10 cellular contexts compared by ENCODE assay signal in the genomic region with DNA sequence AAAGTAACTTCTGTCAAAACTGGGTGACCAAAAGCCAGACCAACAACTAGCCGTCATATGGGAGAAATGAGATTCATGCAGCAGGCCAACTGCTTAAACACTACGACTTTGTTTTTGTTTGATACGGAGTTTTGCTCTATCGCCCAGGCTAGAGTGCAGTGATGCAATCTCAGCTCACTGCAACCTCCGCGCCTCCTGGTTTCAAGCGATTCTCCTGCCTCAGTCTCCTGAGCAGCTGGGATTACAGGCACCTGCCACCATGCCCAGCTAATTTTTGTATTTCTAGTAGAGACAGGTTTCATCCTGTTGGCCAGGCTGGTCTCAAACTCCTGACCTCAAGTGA. TPM values are rescaled to one million over a fixed set of nuclear protein-coding genes. Genes with fewer than 3 reads are reported as not detected.
DNase-seq lines count a peak whose midpoint lies in the region; ATAC-seq and TF ChIP-seq lines count a peak whose summit lies in the region.
"Not testable (repeated sequence)": the region's sequence is repeated elsewhere in the genome, so short reads cannot be mapped to it uniquely, and the experiment has no call there.
"Had no signal": no experiment of that assay in that cellular context is flagged by ENCODE, and none has a peak within 500 bp of the region (broad histone marks: within the 10 kb centered on the region; RNA-seq: fewer than 3 reads in every experiment).

No MANE protein-coding gene starts in this region.

- peak overlapping the region; percentile 1 for H3K27ac Mint-ChIP-seq in activated T-helper 17 cell treated with anti-CD3 and anti-CD28 coated beads, Interleukin-2, amount 50 U/mL, for 72 hours
- peak overlapping the region; percentile 43 for H3K27ac Mint-ChIP-seq in dendritic cell treated with granulocyte-macrophage colony-stimulating factor and Interleukin-4, amounts not matched to agents 40 ng/mL and 50 ng/mL, for 4 days
- peak overlapping the region; percentile 61 for H3K27ac Mint-ChIP-seq in neural progenitor cell
- H3K27ac Mint-ChIP-seq in stimulated activated naive CD8-positive, alpha-beta T cell treated with anti-CD3 and anti-CD28 coated beads, Interleukin-15, Interleukin-2, amounts not matched to agents 100 ng/mL and 50 ng/mL, for 24 hours, result peak overlapping the region; percentile 54

- H3F3A ChIP-seq in neural progenitor cell (ENCODE audit: low read depth), result peaks cover 13% of the 10 kb centered on the region

- DNase-seq in ACHN, result peak; percentile 28
- not testable (repeated sequence) for DNase-seq in Peyer's patch; neural progenitor cell (ENCODE audit: low spot score)

- H3K36me3 ChIP-seq in HUES6 (ENCODE audit: control insufficient read depth, insufficient read depth, low read length) (peaks cover 10% of the 10 kb centered on the region), iPS-18a (ENCODE audit: control insufficient read depth, low read depth, low read length) (peaks cover 22% of the 10 kb centered on the region)
- H3K36me3 ChIP-seq in Peyer's patch, neural progenitor cell: not testable (repeated sequence)

- H4K20me1 ChIP-seq in neural progenitor cell (ENCODE audit: low read depth), result peaks cover 75% of the 10 kb centered on the region

- not testable (repeated sequence) for H3K36me3 Mint-ChIP-seq in activated T-helper 17 cell treated with anti-CD3 and anti-CD28 coated beads, Interleukin-2, amount 50 U/mL, for 72 hours (ENCODE audit: low read depth); stimulated activated naive CD8-positive, alpha-beta T cell treated with anti-CD3 and anti-CD28 coated beads, Interleukin-15, Interleukin-2, amounts not matched to agents 100 ng/mL and 50 ng/mL, for 24 hours (ENCODE audit: low read depth)
- peaks cover 10% of the 10 kb centered on the region for H3K36me3 Mint-ChIP-seq in dendritic cell treated with granulocyte-macrophage colony-stimulating factor and Interleukin-4, amounts not matched to agents 40 ng/mL and 50 ng/mL, for 4 days (ENCODE audit: low read depth)
- peaks cover 22% of the 10 kb centered on the region for H3K36me3 Mint-ChIP-seq in neural progenitor cell

- in situ Hi-C loops in ACHN (cut with HindIII; ENCODE audit: low pct_ligation_motif_present, low pct_unique_long_range_greater_than_20kb, low sequenced_read_pairs), result not testable (repeated sequence)

- not testable (repeated sequence) for H3K4me3 ChIP-seq in HUES6 (ENCODE audit: low read depth, low read length); Peyer's patch; iPS-18a (ENCODE audit: low read length); neural progenitor cell

- H3K9me3 Mint-ChIP-seq in activated T-helper 17 cell treated with anti-CD3 and anti-CD28 coated beads, Interleukin-2, amount 50 U/mL, for 72 hours; dendritic cell treated with granulocyte-macrophage colony-stimulating factor and Interleukin-4, amounts not matched to agents 40 ng/mL and 50 ng/mL, for 4 days; neural progenitor cell; stimulated activated naive CD8-positive, alpha-beta T cell treated with anti-CD3 and anti-CD28 coated beads, Interleukin-15, Interleukin-2, amounts not matched to agents 100 ng/mL and 50 ng/mL, for 24 hours: not testable (repeated sequence)

- H3K9me3 ChIP-seq in HUES6 (ENCODE audit: control insufficient read depth, insufficient read depth, low read depth, low read length); Peyer's patch; iPS-18a (ENCODE audit: control insufficient read depth, low read depth, low read length); neural progenitor cell (ENCODE audit: low read depth): not testable (repeated sequence)

- not testable (repeated sequence) for TF ChIP-seq CTCF in Peyer's patch (IDR thresholded peaks at IDR 0.05); neural progenitor cell (IDR thresholded peaks at IDR 0.05)

- peaks cover 11% of the 10 kb centered on the region for H3K27me3 Mint-ChIP-seq in activated T-helper 17 cell treated with anti-CD3 and anti-CD28 coated beads, Interleukin-2, amount 50 U/mL, for 72 hours
- not testable (repeated sequence) for H3K27me3 Mint-ChIP-seq in dendritic cell treated with granulocyte-macrophage colony-stimulating factor and Interleukin-4, amounts not matched to agents 40 ng/mL and 50 ng/mL, for 4 days; neural progenitor cell (ENCODE audit: insufficient read depth, low read depth)
- H3K27me3 Mint-ChIP-seq in stimulated activated naive CD8-positive, alpha-beta T cell treated with anti-CD3 and anti-CD28 coated beads, Interleukin-15, Interleukin-2, amounts not matched to agents 100 ng/mL and 50 ng/mL, for 24 hours, result peaks cover 23% of the 10 kb centered on the region

- H3K4me1 Mint-ChIP-seq in activated T-helper 17 cell treated with anti-CD3 and anti-CD28 coated beads, Interleukin-2, amount 50 U/mL, for 72 hours, result not testable (repeated sequence)
- peaks cover 22% of the 10 kb centered on the region for H3K4me1 Mint-ChIP-seq in dendritic cell treated with granulocyte-macrophage colony-stimulating factor and Interleukin-4, amounts not matched to agents 40 ng/mL and 50 ng/mL, for 4 days (ENCODE audit: low read depth)
- H3K4me1 Mint-ChIP-seq in neural progenitor cell, result peaks cover 11% of the 10 kb centered on the region
- H3K4me1 Mint-ChIP-seq in stimulated activated naive CD8-positive, alpha-beta T cell treated with anti-CD3 and anti-CD28 coated beads, Interleukin-15, Interleukin-2, amounts not matched to agents 100 ng/mL and 50 ng/mL, for 24 hours (ENCODE audit: low read depth), result peaks cover 17% of the 10 kb centered on the region

- not testable (repeated sequence) for H3K9ac ChIP-seq in HUES6 (ENCODE audit: low read length); iPS-18a (ENCODE audit: low read length); neural progenitor cell

- TF ChIP-seq POLR2A in Peyer's patch (IDR thresholded peaks at IDR 0.05), result not testable (repeated sequence)

- not testable (repeated sequence) for H3K27me3 ChIP-seq in HUES6 (ENCODE audit: control insufficient read depth, insufficient read depth, low read length); Peyer's patch; iPS-18a (ENCODE audit: control insufficient read depth, insufficient read depth, low read length); neural progenitor cell

- not testable (repeated sequence) for H2AFZ ChIP-seq in neural progenitor cell (replicated peaks)

- not testable (repeated sequence) for ATAC-seq in activated T-helper 17 cell treated with anti-CD3 and anti-CD28 coated beads, Interleukin-2, amount 50 U/mL, for 72 hours (replicated peaks)

- not testable (repeated sequence) for H3K4me2 ChIP-seq in neural progenitor cell

- H3K27ac ChIP-seq in HUES6 (ENCODE audit: low read depth, low read length) (peak overlapping the region; percentile 41; the same call in 1 of the 2 replicates), Peyer's patch (peak overlapping the region in 3 of 4 donors; percentile 54 to 92 (median 87)), iPS-18a (ENCODE audit: low read length) (peak overlapping the region; percentile 64)
- not testable (repeated sequence) for H3K27ac ChIP-seq in neural progenitor cell

- peaks cover 15% of the 10 kb centered on the region for H3K4me1 ChIP-seq in HUES6 (ENCODE audit: control insufficient read depth, insufficient read depth, low read length)
- H3K4me1 ChIP-seq in Peyer's patch, result peaks cover 0 to 22% (median 6%) of the 10 kb centered on the region in 4 donors
- peaks cover 19% of the 10 kb centered on the region for H3K4me1 ChIP-seq in iPS-18a (ENCODE audit: control insufficient read depth, low read depth, low read length)
- H3K4me1 ChIP-seq in neural progenitor cell, result peaks cover 14% of the 10 kb centered on the region

- H3K4me3 Mint-ChIP-seq in activated T-helper 17 cell treated with anti-CD3 and anti-CD28 coated beads, Interleukin-2, amount 50 U/mL, for 72 hours; dendritic cell treated with granulocyte-macrophage colony-stimulating factor and Interleukin-4, amounts not matched to agents 40 ng/mL and 50 ng/mL, for 4 days; neural progenitor cell; stimulated activated naive CD8-positive, alpha-beta T cell treated with anti-CD3 and anti-CD28 coated beads, Interleukin-15, Interleukin-2, amounts not matched to agents 100 ng/mL and 50 ng/mL, for 24 hours: not testable (repeated sequence)

- intact Hi-C loops in dendritic cell treated with granulocyte-macrophage colony-stimulating factor and Interleukin-4, amounts not matched to agents 40 ng/mL and 50 ng/mL, for 4 days (cut with micrococcal nuclease), result not testable (repeated sequence)

- peaks cover 86% of the 10 kb centered on the region for H3K79me2 ChIP-seq in neural progenitor cell (ENCODE audit: low read depth)

RNA-seq across cellular contexts. Expression of a gene that starts 36.4 kb away (rescaled TPM):
- total RNA-seq in Peyer's patch (10 to 100 TPM; 10.7 to 43.0 (median 28.1) TPM), neural progenitor cell (ENCODE audit: low replicate concordance) (302 and 313 TPM in 2 replicates)
- 1 to 10 TPM in 1 of 2 donors, under 1 TPM in 1; 0.98 to 1.2 TPM for total RNA-seq in activated T-helper 17 cell treated with anti-CD3 and anti-CD28 coated beads, Interleukin-2, amount 50 U/mL, for 72 hours

RNA-seq across cellular contexts. Expression of a gene that starts 42.2 kb away (rescaled TPM):
- 10 to 100 TPM in 1 of 4 donors, 1 to 10 TPM in 2, under 1 TPM in 1; 0.88 to 10.0 (median 8.7) TPM for total RNA-seq in Peyer's patch
- total RNA-seq in activated T-helper 17 cell treated with anti-CD3 and anti-CD28 coated beads, Interleukin-2, amount 50 U/mL, for 72 hours, result not detected
- 3.1 and 9.0 TPM in 2 replicates for total RNA-seq in neural progenitor cell (ENCODE audit: low replicate concordance)
- total RNA-seq: activated CD4-positive, alpha-beta T cell treated with anti-CD3 and anti-CD28 coated beads, Interleukin-2, amount 10 ng/mL, durations not matched to agents 7 days and 5 days; activated naive CD8-positive, alpha-beta T cell treated with anti-CD3 and anti-CD28 coated beads, Interleukin-2, amount 10 ng/mL, durations not matched to agents 7 days and 5 days had no signal

Comparison
In these comparisons a context has a peak if more than half of its experiments do, and no peak if none do; other contexts are left out.
1. H3K27ac Mint-ChIP-seq: peak in every context shown above with its lines; median percentile 61 in neural progenitor cell; 54 in stimulated activated naive CD8-positive, alpha-beta T cell treated with anti-CD3 and anti-CD28 coated beads, Interleukin-15, Interleukin-2, amounts not matched to agents 100 ng/mL and 50 ng/mL, for 24 hours; 43 in dendritic cell treated with granulocyte-macrophage colony-stimulating factor and Interleukin-4, amounts not matched to agents 40 ng/mL and 50 ng/mL, for 4 days; 1 in activated T-helper 17 cell treated with anti-CD3 and anti-CD28 coated beads, Interleukin-2, amount 50 U/mL, for 72 hours.